ENCODE assay signal across 25 cellular contexts in the genomic region with DNA sequence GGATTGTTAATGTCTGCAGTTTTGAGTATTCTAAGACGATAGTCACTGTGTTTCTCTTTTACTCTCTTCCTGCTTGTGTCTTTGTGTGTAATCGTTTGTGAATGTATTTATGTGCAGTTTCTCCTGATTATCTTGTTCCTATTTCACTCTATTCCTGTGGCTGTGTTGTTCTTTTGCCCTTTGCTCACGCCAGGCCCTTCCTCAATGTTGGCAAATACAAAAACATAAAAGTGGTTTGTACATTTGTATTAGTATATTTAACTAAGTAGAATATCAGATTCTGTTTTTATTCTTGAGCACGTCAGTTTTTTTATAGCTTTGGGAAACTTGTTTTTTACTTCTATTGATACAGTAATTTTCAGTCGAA.
DNase-seq lines count a peak whose midpoint lies in the region; FAIRE-seq and TF ChIP-seq lines count a peak whose summit lies in the region.
"Had no signal": no experiment of that assay in that cellular context is flagged by ENCODE, and none has a peak within 500 bp of the region (broad histone marks: within the 10 kb centered on the region; RNA-seq: fewer than 3 reads in every experiment).

No MANE protein-coding gene starts in this region.

- H3K4me1 Mint-ChIP-seq in HFFc6 (ENCODE audit: low read depth), result peaks cover 57% of the 10 kb centered on the region
- H3K4me1 Mint-ChIP-seq: activated CD4-positive, alpha-beta T cell treated with anti-CD3 and anti-CD28 coated beads, Interleukin-2, amount 10 ng/mL, durations not matched to agents 24 days and 14 days had no signal

- no peak for DNase-seq in HFFc6
- DNase-seq in ascending aorta (ENCODE audit: low spot score in 2 of 2), result no peak
- peak; percentile 14 to 24 for DNase-seq in lung microvascular endothelial cell (ENCODE audit: low read depth in 2 of 2)
- DNase-seq in small intestine, result peak; percentile 35
- DNase-seq in GM12891 (ENCODE audit: insufficient read length, low spot score), result no peak
- no peak for DNase-seq in RKO (ENCODE audit: low spot score)
- DNase-seq in activated naive CD4-positive, alpha-beta T cell treated with anti-CD3 and anti-CD28 coated beads, Interleukin-2, amount 50 U/mL, for 16 hours, result no peak
- DNase-seq: activated CD4-positive, alpha-beta T cell treated with anti-CD3 and anti-CD28 coated beads, Interleukin-2, amount 10 ng/mL, durations not matched to agents 24 days and 14 days; DMS79 treated with DMSO at 0.1 percent for 48 hours; effector memory CD8-positive, alpha-beta T cell; GDM1; islet precursor cell; lower lobe of right lung; NCI-H1436; NCI-H345; NCI-H774; sigmoid colon; stimulated activated CD4-positive, alpha-beta T cell treated with anti-CD3 and anti-CD28 coated beads, Interleukin-4, amount 100 ng/mL, for 24 hours; T1000; tibial artery; WERI-Rb-1 had no signal

- no peak overlapping the region for H3K4me3 ChIP-seq in ascending aorta
- no peak overlapping the region for H3K4me3 ChIP-seq in small intestine (ENCODE audit: low read depth in 1 of 2, low read length in 2 of 2)
- H3K4me3 ChIP-seq: coronary artery, lower lobe of right lung, sigmoid colon, tibial artery had no signal

- no peaks in the 10 kb centered on the region for H3K9me3 Mint-ChIP-seq in HFFc6
- H3K9me3 Mint-ChIP-seq: activated CD4-positive, alpha-beta T cell treated with anti-CD3 and anti-CD28 coated beads, Interleukin-2, amount 10 ng/mL, durations not matched to agents 24 days and 14 days; effector memory CD8-positive, alpha-beta T cell had no signal

- intact Hi-C loops in ascending aorta (cut with DNase I), result no loop called here

- H3K36me3 ChIP-seq in ascending aorta, result peaks cover 12 to 28% of the 10 kb centered on the region in 2 donors
- H3K36me3 ChIP-seq in small intestine (ENCODE audit: control insufficient read depth in 2 of 2, insufficient read depth in 2 of 2, low read length in 2 of 2), result peaks cover 0 to 2% of the 10 kb centered on the region in 2 donors
- H3K36me3 ChIP-seq: WERI-Rb-1 had no signal

- no peaks in the 10 kb centered on the region for H3K27me3 ChIP-seq in ascending aorta
- no peaks in the 10 kb centered on the region for H3K27me3 ChIP-seq in small intestine (ENCODE audit: control insufficient read depth in 2 of 2, insufficient read depth in 2 of 2, low read length in 2 of 2)
- H3K27me3 ChIP-seq: sigmoid colon, tibial artery had no signal

- H3K27ac ChIP-seq in ascending aorta (peak overlapping the region; percentile 26 to 50), small intestine (ENCODE audit: low read depth in 1 of 2, low read length in 1 of 2) (no peak overlapping the region)
- H3K27ac ChIP-seq: C4-2B, coronary artery, lower lobe of right lung, WERI-Rb-1 had no signal

- peaks cover 59% of the 10 kb centered on the region for H3K36me3 Mint-ChIP-seq in HFFc6 (ENCODE audit: low read depth)

- TF ChIP-seq CTCF in HFFc6 (IDR thresholded peaks at IDR 0.05) (no peak), ascending aorta (IDR thresholded peaks at IDR 0.05) (no peak)

- TF ChIP-seq POLR2A in GM12891 (IDR thresholded peaks at IDR 0.05; ENCODE audit: low read depth, low read length), result no peak

- H3K9me3 ChIP-seq in ascending aorta (no peaks in the 10 kb centered on the region), small intestine (ENCODE audit: control insufficient read depth, low read depth) (no peaks in the 10 kb centered on the region)
- H3K9me3 ChIP-seq: lower lobe of right lung, sigmoid colon, tibial artery had no signal

- no peaks in the 10 kb centered on the region; the same call in 1 of the 2 replicates for H3K27me3 Mint-ChIP-seq in HFFc6 (ENCODE audit: insufficient read depth)
- H3K27me3 Mint-ChIP-seq: activated CD4-positive, alpha-beta T cell treated with anti-CD3 and anti-CD28 coated beads, Interleukin-2, amount 10 ng/mL, durations not matched to agents 24 days and 14 days; activated naive CD8-positive, alpha-beta T cell; effector memory CD8-positive, alpha-beta T cell had no signal

- peak overlapping the region; percentile 15; the same call in 1 of the 2 replicates for H3K27ac Mint-ChIP-seq in HFFc6
- H3K27ac Mint-ChIP-seq: activated CD4-positive, alpha-beta T cell treated with anti-CD3 and anti-CD28 coated beads, Interleukin-2, amount 10 ng/mL, durations not matched to agents 24 days and 14 days; activated naive CD8-positive, alpha-beta T cell; effector memory CD8-positive, alpha-beta T cell had no signal

- WGBS in small intestine, 3 donors, result 23 to 55% (median 42%) methylated on average over 5 of the region's 5 CpGs

- FAIRE-seq in small intestine (lab: Jason Lieb, UNC) (peak; percentile 68), GM12891 (lab: Jason Lieb, UNC) (no peak)
- FAIRE-seq: RCC 7860 had no signal

- H3K4me1 ChIP-seq in ascending aorta (peaks cover 0 to 10% of the 10 kb centered on the region in 2 donors), small intestine (ENCODE audit: control insufficient read depth in 2 of 2, insufficient read depth in 1 of 2, low read depth in 1 of 2, low read length in 1 of 2) (peaks cover 2 to 6% of the 10 kb centered on the region in 2 donors)
- H3K4me1 ChIP-seq: lower lobe of right lung had no signal

- no peak overlapping the region for H3K4me3 Mint-ChIP-seq in HFFc6
- H3K4me3 Mint-ChIP-seq: activated CD4-positive, alpha-beta T cell treated with anti-CD3 and anti-CD28 coated beads, Interleukin-2, amount 10 ng/mL, durations not matched to agents 24 days and 14 days; activated naive CD8-positive, alpha-beta T cell; effector memory CD8-positive, alpha-beta T cell had no signal

TF ChIP-seq in GM12891, 5 proteins besides CTCF, POLR2A, EP300 and RAD21:
- no peak for TF ChIP-seq POU2F2 (IDR thresholded peaks at IDR 0.05; ENCODE audit: low read depth, low read length)
- no peak for TF ChIP-seq PAX5 (IDR thresholded peaks at IDR 0.05; ENCODE audit: insufficient read depth, low read length, severe bottlenecking)
- TF ChIP-seq POLR2AphosphoS5 (IDR thresholded peaks at IDR 0.05; ENCODE audit: low read depth, low read length), result no peak
- TF ChIP-seq SPI1 (IDR thresholded peaks at IDR 0.05; ENCODE audit: low read depth, low read length), result no peak
- TF ChIP-seq TAF1 (IDR thresholded peaks at IDR 0.05; ENCODE audit: low read depth, low read length), result no peak

Comparison
In these comparisons a context has a peak if more than half of its experiments do, and no peak if none do; other contexts are left out.
1. DNase-seq: peak in lung microvascular endothelial cell (2 of 2) and small intestine (single experiment); none in HFFc6 (single experiment), ascending aorta (0 of 2), GM12891 (single experiment), RKO (single experiment) and activated naive CD4-positive, alpha-beta T cell treated with anti-CD3 and anti-CD28 coated beads, Interleukin-2, amount 50 U/mL, for 16 hours (single experiment).
2. H3K27ac ChIP-seq: peak in ascending aorta (2 of 2); none in small intestine (0 of 2).